17 cellular contexts compared by ENCODE assay signal in the genomic region with DNA sequence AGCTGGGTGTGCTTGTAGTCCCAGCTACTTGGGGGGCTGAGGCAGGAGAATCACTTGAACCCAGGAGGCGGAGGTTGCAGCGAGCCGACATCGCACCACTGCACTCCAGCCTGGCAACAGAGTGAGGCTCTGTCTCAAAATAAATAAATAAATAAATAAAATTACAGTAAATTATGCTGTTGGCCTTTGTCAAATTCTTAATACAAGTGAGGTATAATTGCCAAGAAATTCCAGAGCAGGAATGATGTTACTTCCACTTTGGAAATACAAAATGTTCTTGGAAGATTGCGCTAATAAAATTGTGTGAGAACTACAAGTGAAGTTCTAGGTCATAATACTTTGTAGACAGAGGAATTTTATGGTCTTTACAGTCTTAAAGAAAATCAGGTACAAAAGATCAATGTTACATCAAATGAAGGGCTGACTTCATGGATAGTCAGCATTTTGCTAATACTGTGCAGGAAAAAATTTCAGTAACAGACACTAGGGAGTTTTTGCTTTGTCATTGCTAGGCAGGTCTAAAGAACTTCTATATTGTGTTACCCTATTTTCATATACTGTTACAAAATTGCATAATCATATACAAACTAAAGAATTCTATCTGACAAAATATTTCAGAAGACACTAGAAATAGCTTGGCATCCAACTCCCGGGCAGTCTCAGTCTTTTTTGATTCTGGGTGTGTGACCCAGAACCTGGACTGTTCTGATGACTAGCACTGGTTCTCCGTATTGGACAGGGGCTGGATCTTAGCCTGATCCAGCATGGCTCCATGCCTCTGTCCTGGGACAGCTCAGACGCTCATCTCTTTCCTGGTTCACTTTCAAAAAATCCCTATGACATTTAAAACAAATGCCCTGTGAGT.
A peak's percentile ranks its signal among the peaks of the same experiment; 100 is the strongest.
DNase-seq lines count a peak whose midpoint lies in the region; ATAC-seq and TF ChIP-seq lines count a peak whose summit lies in the region.
"Had no signal": no experiment of that assay in that cellular context is flagged by ENCODE, and none has a peak within 500 bp of the region (broad histone marks: within the 10 kb centered on the region; RNA-seq: fewer than 3 reads in every experiment).

No MANE protein-coding gene starts in this region.

- no peaks in the 10 kb centered on the region for H3K9me3 ChIP-seq in right cardiac atrium (ENCODE audit: control insufficient read depth, low read length)
- H3K9me3 ChIP-seq: ovary had no signal

- WGBS in right cardiac atrium = 69% methylated on average over 8 of the region's 8 CpGs

- intact Hi-C loops in activated B cell treated with CpG ODN at 0.5 μM for 24 hours (cut with micrococcal nuclease) = loop anchor here (10.0 kb wide), 2 partner anchors 887 to 957 kb away; no protein-coding TSS in a partner anchor
- intact Hi-C loops in right cardiac atrium (cut with DNase I) = no loop called here

- CTCF ChIA-PET in activated B cell treated with CpG ODN at 0.5 μM for 24 hours (lab: Charles Lee) = interaction anchor here (0.7 to 7.1 kb wide), 5 partner anchors 12 to 169 kb away, joined by 3 to 27 read pairs (median 8); no protein-coding TSS in a partner anchor

- no peak overlapping the region for H3K4me3 Mint-ChIP-seq in activated B cell treated with CpG ODN at 0.5 μM for 24 hours
- H3K4me3 Mint-ChIP-seq in stimulated activated naive B cell treated with anti-CD40 and anti-IgM and Interleukin-4, amounts not matched to agents 10 μg/mL and 1 μg/mL and 100 μg/mL, for 72 hours = no peak overlapping the region
- H3K4me3 Mint-ChIP-seq: activated CD4-positive, alpha-beta memory T cell treated with anti-CD3 and anti-CD28 coated beads, Interleukin-2, amount 10 ng/mL, durations not matched to agents 7 days and 5 days had no signal

- no peaks in the 10 kb centered on the region for H3K27me3 Mint-ChIP-seq in activated B cell treated with CpG ODN at 0.5 μM for 24 hours
- no peaks in the 10 kb centered on the region for H3K27me3 Mint-ChIP-seq in stimulated activated naive B cell treated with anti-CD40 and anti-IgM and Interleukin-4, amounts not matched to agents 10 μg/mL and 1 μg/mL and 100 μg/mL, for 72 hours
- H3K27me3 Mint-ChIP-seq: activated CD4-positive, alpha-beta memory T cell treated with anti-CD3 and anti-CD28 coated beads, Interleukin-2, amount 10 ng/mL, durations not matched to agents 7 days and 5 days had no signal

- H3K9me3 Mint-ChIP-seq in activated B cell treated with CpG ODN at 0.5 μM for 24 hours = no peaks in the 10 kb centered on the region
- peaks cover 0 to 5% of the 10 kb centered on the region in 2 donors for H3K9me3 Mint-ChIP-seq in stimulated activated naive B cell treated with anti-CD40 and anti-IgM and Interleukin-4, amounts not matched to agents 10 μg/mL and 1 μg/mL and 100 μg/mL, for 72 hours

- H3K27me3 ChIP-seq in right cardiac atrium (ENCODE audit: control insufficient read depth, insufficient read depth) = no peaks in the 10 kb centered on the region
- H3K27me3 ChIP-seq: foreskin keratinocyte, ovary had no signal

- H3K4me3 ChIP-seq in right cardiac atrium (ENCODE audit: low read length) = no peak overlapping the region
- H3K4me3 ChIP-seq: ovary had no signal

- TF ChIP-seq CTCF in activated B cell treated with CpG ODN at 0.5 μM for 24 hours (IDR thresholded peaks at IDR 0.05) = no peak

- no peaks in the 10 kb centered on the region for H3K36me3 Mint-ChIP-seq in activated B cell treated with CpG ODN at 0.5 μM for 24 hours (ENCODE audit: low read depth)
- H3K36me3 Mint-ChIP-seq in stimulated activated naive B cell treated with anti-CD40 and anti-IgM and Interleukin-4, amounts not matched to agents 10 μg/mL and 1 μg/mL and 100 μg/mL, for 72 hours = peaks cover 0 to 10% of the 10 kb centered on the region in 2 donors

- peak overlapping the region; percentile 91 for H3K27ac Mint-ChIP-seq in activated B cell treated with CpG ODN at 0.5 μM for 24 hours
- H3K27ac Mint-ChIP-seq in stimulated activated naive B cell treated with anti-CD40 and anti-IgM and Interleukin-4, amounts not matched to agents 10 μg/mL and 1 μg/mL and 100 μg/mL, for 72 hours = peak overlapping the region; percentile 77
- H3K27ac Mint-ChIP-seq: activated CD4-positive, alpha-beta memory T cell treated with anti-CD3 and anti-CD28 coated beads, Interleukin-2, amount 10 ng/mL, durations not matched to agents 7 days and 5 days had no signal

- DNase-seq in SIG-M5 treated with dmso at 0.1 percent for 504 hours (lab: John Stamatoyannopoulos, UW; ENCODE audit: unreplicated experiment) (peak; percentile 54), SIG-M5 (lab: John Stamatoyannopoulos, UW) (no peak), activated B cell treated with CpG ODN at 0.5 μM for 24 hours (no peak), right cardiac atrium (peak in 1 of 3 donors; percentile 73), KBM-7 (no peak), erythroblast (lab: John Stamatoyannopoulos, UW) (no peak)
- DNase-seq in stimulated activated naive B cell treated with anti-CD40 and anti-IgM and Interleukin-4, amounts not matched to agents 10 μg/mL and 1 μg/mL and 100 μg/mL, for 72 hours = no peak
- no peak for DNase-seq in stimulated activated naive CD4-positive, alpha-beta T cell (lab: John Stamatoyannopoulos, UW)
- DNase-seq: 8988T; activated CD4-positive, alpha-beta memory T cell treated with anti-CD3 and anti-CD28 coated beads, Interleukin-2, amount 10 ng/mL, durations not matched to agents 7 days and 5 days; cortex of kidney; DMS79 treated with DMSO at 0.1 percent for 48 hours; foreskin keratinocyte; Kasumi-1; NCI-H2171; ovary had no signal

- peaks cover 78% of the 10 kb centered on the region for H3K4me1 Mint-ChIP-seq in activated B cell treated with CpG ODN at 0.5 μM for 24 hours
- H3K4me1 Mint-ChIP-seq in stimulated activated naive B cell treated with anti-CD40 and anti-IgM and Interleukin-4, amounts not matched to agents 10 μg/mL and 1 μg/mL and 100 μg/mL, for 72 hours = peaks cover 50 to 76% of the 10 kb centered on the region in 2 donors

- POLR2A ChIA-PET in activated B cell treated with CpG ODN at 0.5 μM for 24 hours (lab: Charles Lee) = interaction anchor here (0.6 to 15.8 kb wide), 15 partner anchors 8 to 687 kb away, joined by 3 to 543 read pairs (median 7); partner anchors contain the start of gene STK17B

- in situ Hi-C loops in KBM-7 (cut with MboI; ENCODE audit: low pct_unique_long_range_greater_than_20kb, low sequenced_read_pairs) = no loop called here

- ATAC-seq in activated B cell treated with CpG ODN at 0.5 μM for 24 hours (ENCODE audit: low read depth) = no peak
- peak; percentile 75 to 88 for ATAC-seq in right cardiac atrium
- no peak for ATAC-seq in stimulated activated naive B cell treated with anti-CD40 and anti-IgM and Interleukin-4, amounts not matched to agents 10 μg/mL and 1 μg/mL and 100 μg/mL, for 72 hours (replicated peaks)
- ATAC-seq: activated naive CD4-positive, alpha-beta T cell treated with anti-CD3 and anti-CD28 coated beads, Interleukin-2, amount 50 U/mL, for 72 hours; foreskin keratinocyte had no signal

- H3K27ac ChIP-seq in right cardiac atrium (ENCODE audit: low read length) = peak overlapping the region; percentile 45
- H3K27ac ChIP-seq: foreskin keratinocyte, ovary had no signal

- peaks cover 9% of the 10 kb centered on the region for H3K4me1 ChIP-seq in right cardiac atrium (ENCODE audit: control insufficient read depth, insufficient read depth, low read length)

- TF ChIP-seq POLR2A in erythroblast (IDR thresholded peaks at IDR 0.05; ENCODE audit: low read length) = no peak

Comparison
In these comparisons a context has a peak if more than half of its experiments do, and no peak if none do; other contexts are left out.
1. ATAC-seq: peak in right cardiac atrium (2 of 2); none in activated B cell treated with CpG ODN at 0.5 μM for 24 hours (single experiment) and stimulated activated naive B cell treated with anti-CD40 and anti-IgM and Interleukin-4, amounts not matched to agents 10 μg/mL and 1 μg/mL and 100 μg/mL, for 72 hours (0 of 2).